Comparison of ENCODE assay signal across 11 cellular contexts in genomic region chr20:2118783-2119182, GRCh38. TPM values are rescaled to one million over a fixed set of nuclear protein-coding genes. Genes with fewer than 3 reads are reported as not detected.
A peak's percentile ranks its signal among the peaks of the same experiment; 100 is the strongest.
DNase-seq lines count a peak whose midpoint lies in the region; FAIRE-seq and TF ChIP-seq lines count a peak whose summit lies in the region.
"Had no signal": no experiment of that assay in that cellular context is flagged by ENCODE, and none has a peak within 500 bp of the region (broad histone marks: within the 10 kb centered on the region; RNA-seq: fewer than 3 reads in every experiment).

No MANE protein-coding gene starts in this region.

- no peak overlapping the region for H3K4me3 Mint-ChIP-seq in nephron progenitor cell

- H3K36me3 ChIP-seq in hepatocyte (replicated peaks; ENCODE audit: insufficient read depth, low read depth), result no peaks in the 10 kb centered on the region

- peak; percentile 6 for DNase-seq in EH (ENCODE audit: low read depth)
- DNase-seq in GM12892 (ENCODE audit: insufficient read length), result no peak
- DNase-seq in MV-4-11 (lab: John Stamatoyannopoulos, UW), result peak; percentile 55
- DNase-seq in dermis blood vessel endothelial cell, result peak; percentile 49
- no peak for DNase-seq in nephron progenitor cell
- no peak for DNase-seq in hepatocyte (ENCODE audit: low spot score)
- no peak for DNase-seq in NCI-H2107 treated with DMSO at 0.1 percent for 48 hours (lab: John Stamatoyannopoulos, UW; ENCODE audit: unreplicated experiment)
- DNase-seq: cortex of kidney, NCI-H1436 treated with DMSO at 0.1 percent for 48 hours, retina had no signal

- WGBS in hepatocyte (ENCODE audit: low lambda C conversion rate, missing lambda C conversion rate), result 94% methylated on average over 3 of the region's 3 CpGs

- H3K4me1 ChIP-seq in hepatocyte (ENCODE audit: insufficient read depth), result no peaks in the 10 kb centered on the region

- FAIRE-seq in GM12892 (lab: Jason Lieb, UNC), result peak; percentile 70

- no peaks in the 10 kb centered on the region for H3K27me3 Mint-ChIP-seq in nephron progenitor cell (ENCODE audit: low read depth, poor library complexity)

- peaks cover 94% of the 10 kb centered on the region for H4K20me1 ChIP-seq in hepatocyte (ENCODE audit: insufficient read depth, poor library complexity, severe bottlenecking)

- no peak overlapping the region for H3K27ac ChIP-seq in hepatocyte
- H3K27ac ChIP-seq: suprapubic skin had no signal

- no peak overlapping the region for H3K27ac Mint-ChIP-seq in nephron progenitor cell

- no peak overlapping the region for H3K4me2 ChIP-seq in hepatocyte

- no peaks in the 10 kb centered on the region for H3K27me3 ChIP-seq in hepatocyte
- H3K27me3 ChIP-seq: suprapubic skin had no signal

- H3K9me3 ChIP-seq in hepatocyte (ENCODE audit: low read depth), result no peaks in the 10 kb centered on the region
- H3K9me3 ChIP-seq: suprapubic skin had no signal

- H3K4me3 ChIP-seq in hepatocyte, result no peak overlapping the region
- H3K4me3 ChIP-seq: suprapubic skin had no signal

- peaks cover 64% of the 10 kb centered on the region for H3K36me3 Mint-ChIP-seq in nephron progenitor cell (ENCODE audit: low read depth)

- H3K4me1 Mint-ChIP-seq in nephron progenitor cell, result peaks cover 6% of the 10 kb centered on the region

- no peak for TF ChIP-seq POLR2A in GM12892 (IDR thresholded peaks at IDR 0.05; ENCODE audit: low read depth, low read length)

- TF ChIP-seq CTCF in nephron progenitor cell (IDR thresholded peaks at IDR 0.05) (no peak), hepatocyte (IDR thresholded peaks at IDR 0.05; ENCODE audit: poor library complexity) (no peak)

- H3K9me3 Mint-ChIP-seq in nephron progenitor cell, result no peaks in the 10 kb centered on the region

- no peaks in the 10 kb centered on the region for H3K9me2 ChIP-seq in hepatocyte (replicated peaks; ENCODE audit: insufficient read depth)

- peaks cover 100% of the 10 kb centered on the region for H3K79me2 ChIP-seq in hepatocyte

- H2AFZ ChIP-seq in hepatocyte, result no peak overlapping the region

RNA-seq across cellular contexts. Expression of gene STK35, which starts 17.2 kb away (rescaled TPM):
- 5.9 TPM for polyA plus RNA-seq in GM12892 (2012; ENCODE audit: missing spikeins)
- total RNA-seq in dermis blood vessel endothelial cell, result 27.2 and 30.8 TPM in 2 replicates
- 19.3 and 22.9 TPM in 2 replicates for total RNA-seq in hepatocyte
- 12.6 and 14.2 TPM in 2 replicates for polyA plus RNA-seq in hepatocyte

Comparison
In these comparisons a context has a peak if more than half of its experiments do, and no peak if none do; other contexts are left out.
1. DNase-seq: peak in EH (single experiment), MV-4-11 (single experiment) and dermis blood vessel endothelial cell (single experiment); none in GM12892 (single experiment), nephron progenitor cell (single experiment), hepatocyte (single experiment) and NCI-H2107 treated with DMSO at 0.1 percent for 48 hours (single experiment).